ENCODE assay signal across 26 cellular contexts in genomic region chr7:25633420-25633819, GRCh38.
"Had no signal": no experiment of that assay in that cellular context is flagged by ENCODE, and none has a peak within 500 bp of the region (broad histone marks: within the 10 kb centered on the region; RNA-seq: fewer than 3 reads in every experiment).

No MANE protein-coding gene starts in this region.

- H3K9me3 Mint-ChIP-seq: activated naive CD4-positive, alpha-beta T cell treated with anti-CD3 and anti-CD28 coated beads for 36 hours; activated naive CD8-positive, alpha-beta T cell treated with anti-CD3 and anti-CD28 coated beads for 36 hours; activated T-helper 1 cell treated with anti-CD3 and anti-CD28 coated beads, Interleukin-12 subunit alpha, Interleukin-12 subunit beta, Interleukin-2, Interleukin-4 antibody, amounts not matched to agents 30 ng/mL and 10 ng/mL and 1 ng/mL, durations not matched to agents 14 hours and 24 hours and 36 hours; neural progenitor cell had no signal

- H3K27me3 ChIP-seq: adrenal gland, body of pancreas, colonic mucosa, gastroesophageal sphincter, hepatocyte, neural progenitor cell, tibial nerve had no signal

- H3K4me3 Mint-ChIP-seq: activated naive CD4-positive, alpha-beta T cell treated with anti-CD3 and anti-CD28 coated beads for 36 hours; activated naive CD8-positive, alpha-beta T cell treated with anti-CD3 and anti-CD28 coated beads for 36 hours; activated T-helper 1 cell treated with anti-CD3 and anti-CD28 coated beads, Interleukin-12 subunit alpha, Interleukin-12 subunit beta, Interleukin-2, Interleukin-4 antibody, amounts not matched to agents 30 ng/mL and 10 ng/mL and 1 ng/mL, durations not matched to agents 14 hours and 24 hours and 36 hours; naive thymus-derived CD4-positive, alpha-beta T cell; neural progenitor cell had no signal

- H3K4me3 ChIP-seq: adrenal gland, body of pancreas, colonic mucosa, gastroesophageal sphincter, hepatocyte, neural progenitor cell, tibial nerve had no signal

- H3K36me3 Mint-ChIP-seq: activated naive CD8-positive, alpha-beta T cell treated with anti-CD3 and anti-CD28 coated beads for 36 hours; naive thymus-derived CD4-positive, alpha-beta T cell; neural progenitor cell had no signal

- H3K9me3 ChIP-seq: adrenal gland, body of pancreas, colonic mucosa, gastroesophageal sphincter, tibial nerve had no signal

- H3K4me1 Mint-ChIP-seq: activated naive CD8-positive, alpha-beta T cell treated with anti-CD3 and anti-CD28 coated beads for 36 hours; naive thymus-derived CD4-positive, alpha-beta T cell had no signal

- H3K4me1 ChIP-seq: adrenal gland, body of pancreas, colonic mucosa, gastroesophageal sphincter, neural progenitor cell had no signal

- ATAC-seq: body of pancreas; gastroesophageal sphincter; naive thymus-derived CD4-positive, alpha-beta T cell; right cardiac atrium had no signal

- H3K36me3 ChIP-seq: adrenal gland, colonic mucosa, gastroesophageal sphincter, neural progenitor cell, tibial nerve had no signal

- H3K27ac Mint-ChIP-seq: activated naive CD4-positive, alpha-beta T cell treated with anti-CD3 and anti-CD28 coated beads for 36 hours; activated naive CD8-positive, alpha-beta T cell treated with anti-CD3 and anti-CD28 coated beads for 36 hours; activated T-helper 1 cell treated with anti-CD3 and anti-CD28 coated beads, Interleukin-12 subunit alpha, Interleukin-12 subunit beta, Interleukin-2, Interleukin-4 antibody, amounts not matched to agents 30 ng/mL and 10 ng/mL and 1 ng/mL, durations not matched to agents 14 hours and 24 hours and 36 hours; naive thymus-derived CD4-positive, alpha-beta T cell; neural progenitor cell had no signal

- H3K27me3 Mint-ChIP-seq: activated naive CD8-positive, alpha-beta T cell treated with anti-CD3 and anti-CD28 coated beads for 36 hours had no signal

- DNase-seq: activated CD4-positive, alpha-beta T cell treated with anti-CD3 and anti-CD28 coated beads for 4 hours; activated CD4-positive, alpha-beta T cell treated with anti-CD3 and anti-CD28 coated beads, Interleukin-2, amount 50 U/mL, for 4 hours; activated CD8-positive, alpha-beta memory T cell treated with anti-CD3 and anti-CD28 coated beads, Interleukin-2, amount 50 U/mL, for 4 hours; activated effector memory CD4-positive, alpha-beta T cell treated with anti-CD3 and anti-CD28 coated beads, Interleukin-2, amount 50 U/mL, for 16 hours; activated naive CD4-positive, alpha-beta T cell treated with anti-CD3 and anti-CD28 coated beads for 36 hours; activated naive CD8-positive, alpha-beta T cell treated with anti-CD3 and anti-CD28 coated beads for 36 hours; activated T-cell treated with anti-CD3 and anti-CD28 coated beads, Interleukin-2, amount 50 U/mL, for 1 hour; adrenal gland; aorta; body of pancreas; colonic mucosa; effector CD8-positive, alpha-beta T cell; erythroblast; islet precursor cell; mammary epithelial cell; naive thymus-derived CD4-positive, alpha-beta T cell; occipital lobe; right cardiac atrium; stimulated activated CD4-positive, alpha-beta T cell treated with anti-CD3 and anti-CD28 coated beads, Interleukin-2, amount 100 ng/mL, for 48 hours; stimulated activated naive CD4-positive, alpha-beta T cell treated with Interleukin-2 at 50 U/mL for 16 hours had no signal

- H3K27ac ChIP-seq: adrenal gland, body of pancreas, colonic mucosa, gastroesophageal sphincter, hepatocyte, neural progenitor cell, tibial nerve, VCaP had no signal
